In genomic region chr7:91759205-91759863, GRCh38 we compare ENCODE assay signal across 12 cellular contexts.
DNase-seq lines count a peak whose midpoint lies in the region; ATAC-seq and TF ChIP-seq lines count a peak whose summit lies in the region.
"Had no signal": no experiment of that assay in that cellular context is flagged by ENCODE, and none has a peak within 500 bp of the region (broad histone marks: within the 10 kb centered on the region; RNA-seq: fewer than 3 reads in every experiment).

No MANE protein-coding gene starts in this region.

- no peaks in the 10 kb centered on the region for H3K79me1 ChIP-seq in mesendoderm (ENCODE audit: low read length)

- no peaks in the 10 kb centered on the region for H3K36me3 ChIP-seq in mesendoderm (ENCODE audit: control insufficient read depth, insufficient read depth, low read length)

- no peak overlapping the region for H4K8ac ChIP-seq in mesendoderm (ENCODE audit: low read depth, low read length)

- H3K9me3 Mint-ChIP-seq in chondrocyte (ENCODE audit: low read depth) (peaks cover 44% of the 10 kb centered on the region), type B pancreatic cell (peaks cover 4% of the 10 kb centered on the region)
- H3K9me3 Mint-ChIP-seq in CD4-positive, alpha-beta T cell = peaks cover 21% of the 10 kb centered on the region

- H3K18ac ChIP-seq in mesendoderm (ENCODE audit: low read length) = no peak overlapping the region

- H3K4me3 ChIP-seq in mesendoderm (ENCODE audit: low read length) = no peak overlapping the region
- H3K4me3 ChIP-seq: smooth muscle cell had no signal

- H2BK15ac ChIP-seq in mesendoderm (replicated peaks; ENCODE audit: low read depth) = no peak overlapping the region

- H3K4me2 ChIP-seq in mesendoderm (ENCODE audit: low read length) = no peak overlapping the region
- H3K4me2 ChIP-seq: smooth muscle cell had no signal

- CTCF ChIA-PET in CD4-positive, alpha-beta T cell (lab: Charles Lee) = no interaction called here

- H3K27me3 Mint-ChIP-seq in chondrocyte (ENCODE audit: low read depth) (no peaks in the 10 kb centered on the region), type B pancreatic cell (no peaks in the 10 kb centered on the region)
- H3K27me3 Mint-ChIP-seq in CD4-positive, alpha-beta T cell = no peaks in the 10 kb centered on the region
- H3K27me3 Mint-ChIP-seq: CD4-positive, CD25-positive, alpha-beta regulatory T cell had no signal

- H3K4me3 Mint-ChIP-seq in chondrocyte (ENCODE audit: unreplicated experiment) (no peak overlapping the region), type B pancreatic cell (no peak overlapping the region)
- no peak overlapping the region for H3K4me3 Mint-ChIP-seq in CD4-positive, alpha-beta T cell
- H3K4me3 Mint-ChIP-seq: CD4-positive, CD25-positive, alpha-beta regulatory T cell; HFFc6 had no signal

- H3K79me2 ChIP-seq in mesendoderm (ENCODE audit: control insufficient read depth, insufficient read depth, low read length) = no peaks in the 10 kb centered on the region

- no peak overlapping the region for H2BK120ac ChIP-seq in mesendoderm (ENCODE audit: low read depth, low read length)

- H3K27me3 ChIP-seq in mesendoderm (ENCODE audit: insufficient read depth, low read length, poor library complexity) = no peaks in the 10 kb centered on the region
- no peaks in the 10 kb centered on the region for H3K27me3 ChIP-seq in CD4-positive, alpha-beta T cell (ENCODE audit: control insufficient read depth, insufficient read depth, low read length)

- H2BK5ac ChIP-seq in mesendoderm (ENCODE audit: low read length) = no peak overlapping the region

- H2AK5ac ChIP-seq in mesendoderm (ENCODE audit: low read length) = no peak overlapping the region

- no peak overlapping the region for H3K27ac ChIP-seq in mesendoderm (ENCODE audit: low read depth, low read length)
- H3K27ac ChIP-seq in CD4-positive, alpha-beta T cell (ENCODE audit: low read depth, low read length) = no peak overlapping the region

- H3K56ac ChIP-seq in mesendoderm (ENCODE audit: low read length) = no peak overlapping the region

- POLR2A ChIA-PET in CD4-positive, alpha-beta T cell (lab: Charles Lee) = no interaction called here

- H3K9ac ChIP-seq in mesendoderm (ENCODE audit: low read length) = no peak overlapping the region

- ATAC-seq in HG03139 (IDR thresholded peaks at IDR 0.05; ENCODE audit: unreplicated experiment) = no peak
- ATAC-seq in CD4-positive, alpha-beta T cell (ENCODE audit: poor library complexity) = no peak

- H3K36me3 Mint-ChIP-seq in chondrocyte (ENCODE audit: low read depth) = peaks cover 11% of the 10 kb centered on the region
- no peaks in the 10 kb centered on the region for H3K36me3 Mint-ChIP-seq in type B pancreatic cell
- no peaks in the 10 kb centered on the region for H3K36me3 Mint-ChIP-seq in CD4-positive, alpha-beta T cell (ENCODE audit: low read depth)
- H3K36me3 Mint-ChIP-seq: CD4-positive, CD25-positive, alpha-beta regulatory T cell had no signal

- no peak overlapping the region for H3K4ac ChIP-seq in mesendoderm (ENCODE audit: low read depth, low read length)

- H3K4me1 ChIP-seq in mesendoderm (ENCODE audit: control insufficient read depth, low read depth, low read length) = no peaks in the 10 kb centered on the region

- TF ChIP-seq CTCF in chondrocyte (IDR thresholded peaks at IDR 0.05) (no peak), type B pancreatic cell (conservative IDR thresholded peaks at IDR 0.05) (no peak)
- no peak for TF ChIP-seq CTCF in CD4-positive, alpha-beta T cell (IDR thresholded peaks at IDR 0.05)

- no CpG with 5 or more reads among the region's 4 CpGs for WGBS in mesendoderm (ENCODE audit: extremely low coverage, insufficient coverage, low lambda C conversion rate)

- H3K23ac ChIP-seq in mesendoderm (ENCODE audit: low read length) = no peak overlapping the region

- H3K27ac Mint-ChIP-seq in chondrocyte (ENCODE audit: unreplicated experiment) (peak overlapping the region; percentile 46), type B pancreatic cell (no peak overlapping the region)
- H3K27ac Mint-ChIP-seq in CD4-positive, alpha-beta T cell = no peak overlapping the region
- H3K27ac Mint-ChIP-seq: CD4-positive, CD25-positive, alpha-beta regulatory T cell; HFFc6 had no signal

- H3K4me1 Mint-ChIP-seq in chondrocyte (ENCODE audit: low read depth) (peaks cover 4% of the 10 kb centered on the region), type B pancreatic cell (ENCODE audit: unreplicated experiment) (no peaks in the 10 kb centered on the region)
- H3K4me1 Mint-ChIP-seq in CD4-positive, alpha-beta T cell (ENCODE audit: low read depth) = no peaks in the 10 kb centered on the region
- H3K4me1 Mint-ChIP-seq: CD4-positive, CD25-positive, alpha-beta regulatory T cell had no signal

- H3K9me3 ChIP-seq in CD4-positive, alpha-beta T cell (ENCODE audit: control insufficient read depth, low read length) = no peaks in the 10 kb centered on the region

- DNase-seq in ELF-1 (ENCODE audit: low read depth, low spot score) (peak; percentile 85), NCI-H69 (lab: John Stamatoyannopoulos, UW) (peak; percentile 31), chondrocyte (ENCODE audit: low spot score) (no peak), mesendoderm (peak; percentile 78), type B pancreatic cell (ENCODE audit: extremely low spot score, unreplicated experiment) (no peak)
- DNase-seq in CD4-positive, alpha-beta T cell = no peak
- no peak for DNase-seq in effector CD4-positive, alpha-beta T cell
- DNase-seq: activated naive CD4-positive, alpha-beta T cell treated with Interleukin-2 at 50 U/mL for 16 hours; CD4-positive, CD25-positive, alpha-beta regulatory T cell; HFFc6 had no signal

- intact Hi-C loops in CD4-positive, alpha-beta T cell (cut with DNase I, micrococcal nuclease) = no loop called here

- H4K5ac ChIP-seq in mesendoderm (ENCODE audit: low read length) = no peak overlapping the region

Comparison
In these comparisons a context has a peak if more than half of its experiments do, and no peak if none do; other contexts are left out.
1. DNase-seq: peak in ELF-1 (single experiment), NCI-H69 (single experiment) and mesendoderm (single experiment); none in chondrocyte (single experiment), type B pancreatic cell (single experiment), CD4-positive, alpha-beta T cell (0 of 10) and effector CD4-positive, alpha-beta T cell (single experiment).